Comparison of ENCODE assay signal across 19 cellular contexts in the genomic region with DNA sequence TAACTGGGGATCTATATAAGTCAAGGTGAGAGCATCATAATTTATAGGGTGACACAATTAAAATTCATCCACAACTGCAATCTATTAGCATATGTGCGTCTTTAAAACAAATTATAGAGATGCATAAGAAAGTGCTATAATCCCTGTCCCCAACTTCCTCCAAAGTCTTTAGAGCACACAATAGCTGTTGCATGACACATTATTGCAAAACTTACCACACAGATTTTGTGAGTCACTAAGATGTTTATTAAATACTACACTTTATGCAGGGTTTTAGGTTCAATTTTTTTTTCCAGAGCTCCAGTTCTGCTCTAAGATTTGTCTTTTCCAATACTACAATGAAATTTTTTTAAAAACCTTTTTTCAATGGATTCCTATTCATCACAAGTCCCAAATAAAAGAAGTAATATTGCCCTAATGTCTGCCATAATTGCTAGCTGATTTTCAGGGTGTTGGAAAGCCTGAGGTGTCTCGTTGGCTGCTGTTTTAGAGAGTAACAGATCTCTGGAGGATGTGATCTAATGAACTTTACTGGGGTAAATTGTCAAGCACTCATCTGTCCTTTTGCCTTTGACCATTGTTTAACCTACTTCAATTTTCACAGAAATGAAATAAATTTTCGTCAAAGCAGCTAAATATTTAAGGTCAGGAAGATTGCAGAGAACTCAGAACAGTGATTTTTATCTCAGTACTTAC.
A peak's percentile ranks its signal among the peaks of the same experiment; 100 is the strongest.
DNase-seq lines count a peak whose midpoint lies in the region; ATAC-seq and TF ChIP-seq lines count a peak whose summit lies in the region.
"Had no signal": no experiment of that assay in that cellular context is flagged by ENCODE, and none has a peak within 500 bp of the region (broad histone marks: within the 10 kb centered on the region; RNA-seq: fewer than 3 reads in every experiment).

No MANE protein-coding gene starts in this region.

- no peaks in the 10 kb centered on the region for H3K79me2 ChIP-seq in SK-N-SH (ENCODE audit: insufficient read depth)

- TF ChIP-seq CTCF in SK-N-SH (IDR thresholded peaks at IDR 0.05) = no peak

- CTCF ChIA-PET in SK-N-SH (lab: Yijun Ruan, JAX) = no interaction called here

- no peak overlapping the region for H2AFZ ChIP-seq in SK-N-SH (ENCODE audit: low read depth)

- no peak overlapping the region for H3K9ac ChIP-seq in SK-N-SH

- 7% methylated on average over 3 of the region's 3 CpGs for WGBS in SK-N-SH (ENCODE audit: low lambda C conversion rate)

- no peaks in the 10 kb centered on the region for H4K20me1 ChIP-seq in SK-N-SH (ENCODE audit: insufficient read depth)

- TF ChIP-seq RAD21 in SK-N-SH (IDR thresholded peaks at IDR 0.05; ENCODE audit: low read length) = no peak

- no peaks in the 10 kb centered on the region for H3K9me3 ChIP-seq in SK-N-SH
- H3K9me3 ChIP-seq: neutrophil, upper lobe of left lung had no signal

- no peaks in the 10 kb centered on the region for H3K4me1 ChIP-seq in SK-N-SH (ENCODE audit: control insufficient read depth in 1 of 2, insufficient read depth in 2 of 2, low read depth in 1 of 2, low read length in 1 of 2)
- H3K4me1 ChIP-seq: upper lobe of left lung had no signal

- H3K36me3 ChIP-seq in SK-N-SH (replicated peaks in 1 of 2; ENCODE audit: control insufficient read depth in 1 of 2, insufficient read depth in 2 of 2, low read length in 1 of 2) = no peaks in the 10 kb centered on the region
- H3K36me3 ChIP-seq: neutrophil, upper lobe of left lung had no signal

- H3K9me2 ChIP-seq in SK-N-SH = no peaks in the 10 kb centered on the region

- H3K4me3 ChIP-seq in skeletal muscle cell (ENCODE audit: low read depth, low read length) (no peak overlapping the region), SK-N-SH (ENCODE audit: low read depth in 2 of 2, low read length in 1 of 2) (no peak overlapping the region)
- H3K4me3 ChIP-seq: GM12878, upper lobe of left lung had no signal

- DNase-seq in EL (peak; percentile 52), NOMO-1 treated with dmso at 0.1 percent for 144 hours (lab: John Stamatoyannopoulos, UW; ENCODE audit: unreplicated experiment) (peak; percentile 10), dedifferentiated amniotic fluid mesenchymal stem cell (ENCODE audit: extremely low spot score) (peak; percentile 54), skeletal muscle cell (ENCODE audit: low read depth) (peak; percentile 27), SK-N-SH (no peak)
- DNase-seq: activated CD4-positive, CD25-positive, alpha-beta regulatory T cell treated with anti-CD3 and anti-CD28 coated beads, Interleukin-2, amount 50 U/mL, for 72 hours; endodermal cell; HCEC 1CT; head of caudate nucleus; KG1; NCI-H187; NCI-H510A; stimulated activated naive CD4-positive, alpha-beta T cell; T-helper 17 cell; upper lobe of left lung had no signal

- ATAC-seq in HG03565 (IDR thresholded peaks at IDR 0.05; ENCODE audit: unreplicated experiment) (no peak), GM18517 (IDR thresholded peaks at IDR 0.05; ENCODE audit: unreplicated experiment) (no peak)
- ATAC-seq: GM12878, T-helper 17 cell had no signal

- POLR2A ChIA-PET in SK-N-SH (lab: Yijun Ruan, JAX) = no interaction called here

- H3K4me2 ChIP-seq in SK-N-SH = no peak overlapping the region

- H3K27me3 ChIP-seq in SK-N-SH (ENCODE audit: insufficient read depth) = peaks cover 4% of the 10 kb centered on the region; the same call in 1 of the 2 replicates
- H3K27me3 ChIP-seq: neutrophil, upper lobe of left lung had no signal

- TF ChIP-seq EP300 in SK-N-SH (IDR thresholded peaks at IDR 0.05; ENCODE audit: borderline replicate concordance in 1 of 2, low read depth in 1 of 2, low read length in 1 of 2) = no peak

- H3K27ac ChIP-seq in SK-N-SH (ENCODE audit: low read depth in 2 of 2, low read length in 1 of 2) = no peak overlapping the region
- H3K27ac ChIP-seq: neutrophil, upper lobe of left lung had no signal

- H3F3A ChIP-seq in SK-N-SH (replicated peaks; ENCODE audit: insufficient read depth) = no peaks in the 10 kb centered on the region

TF ChIP-seq in SK-N-SH, 30 proteins besides CTCF, POLR2A, EP300 and RAD21:
- TF ChIP-seq RXRA (IDR thresholded peaks at IDR 0.05; ENCODE audit: borderline replicate concordance, low read depth) (no peak), MEF2A (IDR thresholded peaks at IDR 0.05; ENCODE audit: borderline replicate concordance, low read depth) (no peak), RFX5 (IDR thresholded peaks at IDR 0.05; ENCODE audit: low read length) (no peak), MXI1 (IDR thresholded peaks at IDR 0.05; ENCODE audit: low read depth, low read length) (no peak), FOXM1 (IDR thresholded peaks at IDR 0.05; ENCODE audit: low read depth) (no peak), EZH2phosphoT487 (IDR thresholded peaks at IDR 0.05; ENCODE audit: borderline replicate concordance, low read depth) (no peak), FOSL2 (IDR thresholded peaks at IDR 0.05; ENCODE audit: borderline replicate concordance, low read depth) (no peak), TCF12 (IDR thresholded peaks at IDR 0.05) (no peak), SMC3 (IDR thresholded peaks at IDR 0.05; ENCODE audit: low read depth, low read length) (no peak)
- TF ChIP-seq, protein P1, sequence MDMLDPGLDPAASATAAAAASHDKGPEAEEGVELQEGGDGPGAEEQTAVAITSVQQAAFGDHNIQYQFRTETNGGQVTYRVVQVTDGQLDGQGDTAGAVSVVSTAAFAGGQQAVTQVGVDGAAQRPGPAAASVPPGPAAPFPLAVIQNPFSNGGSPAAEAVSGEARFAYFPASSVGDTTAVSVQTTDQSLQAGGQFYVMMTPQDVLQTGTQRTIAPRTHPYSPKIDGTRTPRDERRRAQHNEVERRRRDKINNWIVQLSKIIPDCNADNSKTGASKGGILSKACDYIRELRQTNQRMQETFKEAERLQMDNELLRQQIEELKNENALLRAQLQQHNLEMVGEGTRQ (IDR thresholded peaks at IDR 0.05; ENCODE audit: borderline replicate concordance, low read depth, low read length) = no peak
- TF ChIP-seq, protein P2, sequence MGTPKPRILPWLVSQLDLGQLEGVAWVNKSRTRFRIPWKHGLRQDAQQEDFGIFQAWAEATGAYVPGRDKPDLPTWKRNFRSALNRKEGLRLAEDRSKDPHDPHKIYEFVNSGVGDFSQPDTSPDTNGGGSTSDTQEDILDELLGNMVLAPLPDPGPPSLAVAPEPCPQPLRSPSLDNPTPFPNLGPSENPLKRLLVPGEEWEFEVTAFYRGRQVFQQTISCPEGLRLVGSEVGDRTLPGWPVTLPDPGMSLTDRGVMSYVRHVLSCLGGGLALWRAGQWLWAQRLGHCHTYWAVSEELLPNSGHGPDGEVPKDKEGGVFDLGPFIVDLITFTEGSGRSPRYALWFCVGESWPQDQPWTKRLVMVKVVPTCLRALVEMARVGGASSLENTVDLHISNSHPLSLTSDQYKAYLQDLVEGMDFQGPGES (IDR thresholded peaks at IDR 0.05; ENCODE audit: low read depth, low read length) = no peak
